Comparison of ENCODE assay signal across 8 cellular contexts in genomic region chr17:1907818-1908698, GRCh38.
A peak's percentile ranks its signal among the peaks of the same experiment; 100 is the strongest.
DNase-seq lines count a peak whose midpoint lies in the region; ATAC-seq, FAIRE-seq and TF ChIP-seq lines count a peak whose summit lies in the region.

No MANE protein-coding gene starts in this region.

- POLR2A ChIA-PET in CD8-positive, alpha-beta T cell (lab: Charles Lee), result no interaction called here
- POLR2A ChIA-PET in H1 (lab: Charles Lee; ENCODE audit: partially characterized antibody), result interaction anchor here (0.8 kb wide), 1 partner anchor 133 kb away, joined by 3 read pairs; no protein-coding TSS in a partner anchor

- peaks cover 15% of the 10 kb centered on the region for H3K4me1 Mint-ChIP-seq in CD8-positive, alpha-beta T cell (ENCODE audit: low read depth)
- peaks cover 35% of the 10 kb centered on the region for H3K4me1 Mint-ChIP-seq in neural crest cell

- CTCF ChIA-PET in CD8-positive, alpha-beta T cell (lab: Charles Lee), result interaction anchor here (1.4 kb wide), 1 partner anchor 117 kb away, joined by 4 read pairs; the partner anchor contains the start of gene RTN4RL1
- CTCF ChIA-PET in H1 (lab: Charles Lee; ENCODE audit: partially characterized antibody), result interaction anchor here (0.8 to 3.7 kb wide), 18 partner anchors 11 to 150 kb away, joined by 3 to 47 read pairs (median 5); partner anchors contain the start of genes DPH1, OVCA2 and RTN4RL1

- H3K79me1 ChIP-seq in H1 (ENCODE audit: low read depth, low read length), result no peaks in the 10 kb centered on the region

- no peak overlapping the region for H4K5ac ChIP-seq in H1 (ENCODE audit: insufficient read length, low read depth, low read length)

- no peak overlapping the region for H2BK15ac ChIP-seq in H1 (ENCODE audit: low read length)

- no peaks in the 10 kb centered on the region for H3F3A ChIP-seq in OCI-LY1 (ENCODE audit: insufficient read depth, low read length)

- peaks cover 50% of the 10 kb centered on the region for H3K27me3 Mint-ChIP-seq in CD8-positive, alpha-beta T cell (ENCODE audit: low read depth)
- H3K27me3 Mint-ChIP-seq in neural crest cell (ENCODE audit: low read depth), result peaks cover 81% of the 10 kb centered on the region

- TF ChIP-seq EP300 in H1 (IDR thresholded peaks at IDR 0.05; ENCODE audit: borderline replicate concordance in 1 of 2, low read depth in 2 of 2, low read length in 2 of 2), result no peak

- no peak for TF ChIP-seq POLR2A in H1 (IDR thresholded peaks at IDR 0.05; ENCODE audit: control extremely low read depth in 1 of 2, low read depth in 2 of 2, low read length in 2 of 2)
- TF ChIP-seq POLR2A in uterus (IDR thresholded peaks at IDR 0.05), result no peak

- H2BK12ac ChIP-seq in H1 (ENCODE audit: low read depth, low read length), result no peak overlapping the region

- H3K27ac ChIP-seq in CD8-positive, alpha-beta T cell (ENCODE audit: low read depth, low read length), result no peak overlapping the region
- no peak overlapping the region for H3K27ac ChIP-seq in OCI-LY1 (ENCODE audit: low read depth, low read length, poor library complexity, severe bottlenecking)
- H3K27ac ChIP-seq in H1 (ENCODE audit: low read depth, low read length), result no peak overlapping the region
- no peak overlapping the region for H3K27ac ChIP-seq in uterus

- no peaks in the 10 kb centered on the region for H3K9me2 ChIP-seq in OCI-LY1 (ENCODE audit: low read depth, low read length)

- H3K36me3 ChIP-seq in CD8-positive, alpha-beta T cell (ENCODE audit: insufficient read depth, low read length), result no peaks in the 10 kb centered on the region
- H3K36me3 ChIP-seq in OCI-LY1 (ENCODE audit: insufficient read depth, low read length), result no peaks in the 10 kb centered on the region
- H3K36me3 ChIP-seq in H1 (ENCODE audit: control insufficient read depth in 2 of 4, insufficient read depth in 4 of 4, low read length in 3 of 4), result no peaks in the 10 kb centered on the region
- H3K36me3 ChIP-seq in uterus, result no peaks in the 10 kb centered on the region

- H2BK120ac ChIP-seq in H1 (replicated peaks; ENCODE audit: low read depth, low read length), result no peak overlapping the region

- FAIRE-seq in H1 (lab: Jason Lieb, UNC), result no peak

- H4K91ac ChIP-seq in H1 (replicated peaks; ENCODE audit: insufficient read length, low read length), result no peak overlapping the region

- no peak overlapping the region for H2AFZ ChIP-seq in OCI-LY1 (ENCODE audit: low read length)
- H2AFZ ChIP-seq in H1 (ENCODE audit: low read length), result no peak overlapping the region

- no peak overlapping the region for H3K14ac ChIP-seq in H1 (ENCODE audit: insufficient read length)

- peak in 3 of 7 experiments; percentile 1 to 27 (median 8) for DNase-seq in CD8-positive, alpha-beta T cell
- peak in 1 of 2 experiments; percentile 77 for DNase-seq in H1 (ENCODE audit: low read depth in 1 of 2, low spot score in 2 of 2)
- peak; percentile 28 for DNase-seq in neural crest cell (ENCODE audit: low read depth, low spot score)
- DNase-seq in NCI-H2081 (lab: John Stamatoyannopoulos, UW), result no peak
- no peak for DNase-seq in uterus

- H3K4me2 ChIP-seq in OCI-LY1 (ENCODE audit: low read length), result peak overlapping the region; percentile 38; the same call in 1 of the 2 replicates
- H3K4me2 ChIP-seq in H1 (ENCODE audit: insufficient read depth in 1 of 2, low read depth in 2 of 2, low read length in 2 of 2), result peak overlapping the region; percentile 30 to 66; a peak in 3 of 4 replicates

- no peak overlapping the region for H4K8ac ChIP-seq in H1 (ENCODE audit: extremely low read depth, insufficient read depth, low read length)

- no peak for TF ChIP-seq CTCF in CD8-positive, alpha-beta T cell (IDR thresholded peaks at IDR 0.05)
- TF ChIP-seq CTCF in OCI-LY1 (IDR thresholded peaks at IDR 0.05; ENCODE audit: low read length) (no peak), H1 (IDR thresholded peaks at IDR 0.05; ENCODE audit: control extremely low read depth in 1 of 3, insufficient read depth in 1 of 3, low read depth in 1 of 3, low read length in 3 of 3) (no peak), neural crest cell (conservative IDR thresholded peaks at IDR 0.05) (no peak), uterus (IDR thresholded peaks at IDR 0.05) (no peak)

- H2BK5ac ChIP-seq in H1 (ENCODE audit: low read depth, low read length), result no peak overlapping the region

- no peaks in the 10 kb centered on the region for H3K9me3 ChIP-seq in CD8-positive, alpha-beta T cell (ENCODE audit: low read length)
- H3K9me3 ChIP-seq in OCI-LY1 (ENCODE audit: low read length), result no peaks in the 10 kb centered on the region
- no peaks in the 10 kb centered on the region for H3K9me3 ChIP-seq in H1 (ENCODE audit: insufficient read depth in 2 of 2, low read depth in 1 of 2, low read length in 1 of 2)
- no peaks in the 10 kb centered on the region for H3K9me3 ChIP-seq in uterus

- peak overlapping the region; percentile 43 for H3K4me3 ChIP-seq in CD8-positive, alpha-beta T cell (ENCODE audit: low read depth, low read length)
- H3K4me3 ChIP-seq in OCI-LY1 (ENCODE audit: low read depth, low read length, poor library complexity, severe bottlenecking) (peak overlapping the region; percentile 13), H1 (ENCODE audit: extremely low read depth in 1 of 4, insufficient read depth in 2 of 4, low read depth in 3 of 4, low read length in 4 of 4) (peak overlapping the region in 3 of 4 experiments; percentile 17 to 48 (median 34); a peak in 5 of 8 replicates), uterus (no peak overlapping the region)

- peak overlapping the region; percentile 50 for H3K4me3 Mint-ChIP-seq in CD8-positive, alpha-beta T cell
- peak overlapping the region; percentile 74 for H3K4me3 Mint-ChIP-seq in neural crest cell

- H3K79me2 ChIP-seq in OCI-LY1 (ENCODE audit: insufficient read depth, low read length) (no peaks in the 10 kb centered on the region), H1 (ENCODE audit: control insufficient read depth in 1 of 2, insufficient read depth in 2 of 2, low read length in 2 of 2) (no peaks in the 10 kb centered on the region)

- H3K9ac ChIP-seq in OCI-LY1 (ENCODE audit: low read length) (no peak overlapping the region; the same call in 1 of the 2 replicates), H1 (replicated peaks in 1 of 4; ENCODE audit: extremely low read depth in 1 of 4, low read depth in 3 of 4, low read length in 3 of 4) (no peak overlapping the region)

- 29% methylated on average over 49 of the region's 53 CpGs; no CpG with 5 or more reads in 1 of the 2 experiments for WGBS in H1 (ENCODE audit: extremely low coverage in 1 of 2, insufficient coverage in 1 of 2, insufficient read length in 1 of 2, insufficient replicate concordance in 2 of 2, low coverage in 1 of 2, low lambda C conversion rate in 2 of 2, missing lambda C conversion rate in 1 of 2), 2 experiments

- H3K27me3 ChIP-seq in CD8-positive, alpha-beta T cell (ENCODE audit: insufficient read depth, low read length), result peaks cover 35% of the 10 kb centered on the region
- H3K27me3 ChIP-seq in OCI-LY1 (ENCODE audit: insufficient read depth, low read length) (0 out of 2 replicates have a peak, but pooled peaks cover 5% of the 10 kb centered on the region), H1 (replicated peaks in 1 of 4; ENCODE audit: control insufficient read depth in 3 of 4, extremely low read depth in 1 of 4, insufficient read depth in 3 of 4, low read length in 3 of 4) (peaks cover 40 to 82% (median 69%) of the 10 kb centered on the region in 4 experiments), uterus (peaks cover 0 to 18% of the 10 kb centered on the region in 2 donors)

- H3K4ac ChIP-seq in H1 (replicated peaks; ENCODE audit: insufficient read length, low read depth, low read length), result no peak overlapping the region

- no peak overlapping the region for H2AK5ac ChIP-seq in H1 (ENCODE audit: low read depth, low read length)

- TF ChIP-seq RAD21 in H1 (IDR thresholded peaks at IDR 0.05 in 1 of 2, conservative IDR thresholded peaks at IDR 0.05 in 1 of 2; ENCODE audit: low read depth in 2 of 2, low read length in 2 of 2), result no peak; a peak in 1 of 4 replicates

- H4K20me1 ChIP-seq in OCI-LY1 (ENCODE audit: insufficient read depth, low read length) (no peaks in the 10 kb centered on the region), H1 (replicated peaks in 1 of 2; ENCODE audit: control insufficient read depth in 1 of 2, insufficient read depth in 2 of 2, low read length in 2 of 2) (peaks cover 2 to 9% of the 10 kb centered on the region in 2 experiments)

- intact Hi-C loops in CD8-positive, alpha-beta T cell (cut with DNase I, micrococcal nuclease), result no loop called here
- intact Hi-C loops in uterus (cut with DNase I; ENCODE audit: low total_unique reads), result loop anchor here (5.0 kb wide), 1 partner anchor 114 kb away; no protein-coding TSS in a partner anchor

- no peak overlapping the region for H3K56ac ChIP-seq in H1 (replicated peaks; ENCODE audit: insufficient read length, low read depth, low read length)

- peaks cover 2% of the 10 kb centered on the region; the same call in 1 of the 2 replicates for H3K23me2 ChIP-seq in H1 (ENCODE audit: low read depth, low read length)

- H3K36me3 Mint-ChIP-seq in CD8-positive, alpha-beta T cell, result no peaks in the 10 kb centered on the region
- no peaks in the 10 kb centered on the region for H3K36me3 Mint-ChIP-seq in neural crest cell (ENCODE audit: low read depth)

- peaks cover 13% of the 10 kb centered on the region for H3K4me1 ChIP-seq in CD8-positive, alpha-beta T cell (ENCODE audit: insufficient read depth, low read length)
- H3K4me1 ChIP-seq in OCI-LY1 (ENCODE audit: insufficient read depth, low read length, severe bottlenecking), result peaks cover 51% of the 10 kb centered on the region
- H3K4me1 ChIP-seq in H1 (replicated peaks in 1 of 4; ENCODE audit: control insufficient read depth in 3 of 4, insufficient read depth in 4 of 4, low read length in 3 of 4), result peaks cover 0 to 4% (median 3%) of the 10 kb centered on the region in 4 experiments; a peak in 3 of 7 replicates
- peaks cover 0 to 7% of the 10 kb centered on the region in 2 donors for H3K4me1 ChIP-seq in uterus

- no peak overlapping the region for H3K18ac ChIP-seq in H1 (ENCODE audit: extremely low read depth, low read length)

- no peak overlapping the region for H2BK20ac ChIP-seq in H1 (ENCODE audit: low read length)

- no peaks in the 10 kb centered on the region for H3K9me3 Mint-ChIP-seq in CD8-positive, alpha-beta T cell
- no peaks in the 10 kb centered on the region for H3K9me3 Mint-ChIP-seq in neural crest cell

- ATAC-seq in CD8-positive, alpha-beta T cell, result peak; percentile 55
- ATAC-seq in GM21515 (IDR thresholded peaks at IDR 0.05; ENCODE audit: unreplicated experiment) (no peak), GM18519 (IDR thresholded peaks at IDR 0.05; ENCODE audit: low FRiP score, unreplicated experiment) (no peak)

- H3K23ac ChIP-seq in H1 (ENCODE audit: insufficient read length), result no peak overlapping the region

- no peak overlapping the region for H3K27ac Mint-ChIP-seq in CD8-positive, alpha-beta T cell
- no peak overlapping the region for H3K27ac Mint-ChIP-seq in neural crest cell (ENCODE audit: unreplicated experiment)

TF ChIP-seq in H1, 55 proteins besides CTCF, POLR2A, EP300 and RAD21 (continues in another document):
- TF ChIP-seq SUZ12 (IDR thresholded peaks at IDR 0.05; ENCODE audit: low read length), result peak; percentile 40; the same call in 1 of the 2 replicates
- TF ChIP-seq EZH2 (IDR thresholded peaks at IDR 0.05; ENCODE audit: low read depth, low read length, severe bottlenecking), result peak; percentile 59
- no peak for TF ChIP-seq CBX8 (IDR thresholded peaks at IDR 0.05; ENCODE audit: borderline replicate concordance, low read depth, low read length)
- TF ChIP-seq BRCA1 (IDR thresholded peaks at IDR 0.05; ENCODE audit: low read depth, low read length), result no peak

Comparison
In these comparisons a context has a peak if more than half of its experiments do, and no peak if none do; other contexts are left out.
1. H3K4me3 ChIP-seq: peak in CD8-positive, alpha-beta T cell (single experiment), OCI-LY1 (single experiment) and H1 (3 of 4); none in uterus (0 of 2).